Comparison of ENCODE assay signal across 21 cellular contexts in the genomic region with DNA sequence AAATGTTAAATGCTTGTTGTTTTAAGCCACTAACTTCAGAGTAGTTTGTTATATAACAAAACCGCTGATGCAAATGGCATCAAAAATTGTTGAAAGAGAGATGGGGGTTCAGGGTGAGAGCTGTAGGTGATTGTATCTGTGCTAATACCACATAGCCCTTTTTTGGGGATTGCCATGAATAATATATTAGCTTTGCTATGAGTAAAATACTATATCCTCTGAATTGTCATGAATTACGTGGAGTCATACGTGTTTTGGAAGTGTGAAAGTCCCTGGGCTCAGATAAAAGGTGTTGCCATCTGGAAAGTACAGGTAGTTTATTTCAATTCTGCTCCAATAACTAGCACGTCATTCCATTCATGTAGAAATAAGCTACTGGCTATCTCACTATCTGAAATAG.
DNase-seq lines count a peak whose midpoint lies in the region; ATAC-seq and TF ChIP-seq lines count a peak whose summit lies in the region.
"Had no signal": no experiment of that assay in that cellular context is flagged by ENCODE, and none has a peak within 500 bp of the region (broad histone marks: within the 10 kb centered on the region; RNA-seq: fewer than 3 reads in every experiment).

No MANE protein-coding gene starts in this region.

- TF ChIP-seq CTCF in neutrophil (IDR thresholded peaks at IDR 0.05) = no peak

- ATAC-seq in GM18498 (IDR thresholded peaks at IDR 0.05; ENCODE audit: unreplicated experiment) = peak; percentile 25
- ATAC-seq in HG02588 (IDR thresholded peaks at IDR 0.05; ENCODE audit: unreplicated experiment) = peak; percentile 29
- peak; percentile 18 for ATAC-seq in HG03439 (IDR thresholded peaks at IDR 0.05; ENCODE audit: unreplicated experiment)
- no peak for ATAC-seq in GM21367 (IDR thresholded peaks at IDR 0.05; ENCODE audit: unreplicated experiment)

- peak overlapping the region; percentile 86 for H3K27ac ChIP-seq in neutrophil
- H3K27ac ChIP-seq: left ventricle myocardium inferior, tibial nerve had no signal

- DNase-seq in NCI-H2029 treated with DMSO at 0.1 percent for 48 hours (lab: John Stamatoyannopoulos, UW) (no peak), KBM-7 (no peak)
- DNase-seq in activated naive CD4-positive, alpha-beta T cell (lab: John Stamatoyannopoulos, UW) = no peak
- DNase-seq: activated naive CD4-positive, alpha-beta T cell treated with anti-CD3 and anti-CD28 coated beads, Interleukin-2, amount 50 U/mL, for 16 hours; activated T-cell treated with anti-CD3 and anti-CD28 coated beads, Interleukin-2, amount 50 U/mL, for 72 hours; aorta; central memory CD4-positive, alpha-beta T cell; HCEC 1CT; immature natural killer cell; left ventricle myocardium inferior; midbrain; NCI-H1105; NCI-H2107; NCI-H524 treated with DMSO at 0.1 percent for 48 hours; nephron progenitor cell had no signal

- H3K9me3 ChIP-seq in neutrophil = no peaks in the 10 kb centered on the region
- H3K9me3 ChIP-seq: left ventricle myocardium inferior, tibial nerve had no signal

- peaks cover 82 to 83% of the 10 kb centered on the region in 2 experiments for H3K4me1 ChIP-seq in neutrophil (ENCODE audit: control insufficient read depth in 1 of 2, insufficient read depth in 1 of 2, low read depth in 1 of 2, low read length in 1 of 2)
- H3K4me1 ChIP-seq: left ventricle myocardium inferior, tibial nerve had no signal

- in situ Hi-C loops in KBM-7 (cut with MboI; ENCODE audit: low pct_unique_long_range_greater_than_20kb, low sequenced_read_pairs) = no loop called here

- no peaks in the 10 kb centered on the region for H3K27me3 ChIP-seq in neutrophil

- H3K4me3 ChIP-seq in neutrophil (ENCODE audit: low read depth in 1 of 2, low read length in 1 of 2) = no peak overlapping the region
- H3K4me3 ChIP-seq: left ventricle myocardium inferior, tibial nerve had no signal

- no peaks in the 10 kb centered on the region for H3K36me3 ChIP-seq in neutrophil
- H3K36me3 ChIP-seq: left ventricle myocardium inferior, tibial nerve had no signal
